ENCODE assay signal across 26 cellular contexts in the genomic region with DNA sequence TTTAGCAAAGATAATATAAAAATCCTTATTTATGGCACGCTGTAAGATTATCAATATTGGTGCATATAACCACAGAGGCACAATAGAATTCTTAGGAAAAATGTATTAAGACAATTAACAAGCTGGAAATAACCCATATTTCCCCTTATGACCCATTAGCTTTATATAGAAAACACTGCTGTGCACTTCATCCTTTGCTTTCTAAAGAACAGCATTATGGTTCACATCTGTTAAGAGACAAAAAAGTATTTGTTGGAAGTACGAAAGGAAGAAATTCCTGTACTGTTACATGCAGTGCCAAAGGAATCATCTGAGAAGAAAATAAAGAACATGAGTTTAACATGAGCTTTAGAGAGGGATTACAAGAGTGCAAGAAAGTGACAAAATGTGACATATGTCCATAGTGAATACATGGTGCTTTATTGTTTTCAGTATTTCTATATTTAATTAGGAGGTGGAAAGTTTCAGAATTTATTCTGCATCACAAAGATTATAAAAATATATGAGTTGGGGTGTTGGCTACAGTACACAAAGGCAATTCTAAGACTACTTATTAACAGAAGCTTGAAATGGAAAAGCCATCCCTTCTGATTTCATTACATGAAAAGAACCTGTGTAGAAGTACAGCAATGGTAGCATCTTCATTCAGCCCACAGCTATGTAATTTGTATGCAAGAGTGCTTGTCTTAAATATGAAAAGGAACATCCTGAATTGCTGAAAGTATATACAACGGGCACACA. TPM values are rescaled to one million over a fixed set of nuclear protein-coding genes. Genes with fewer than 3 reads are reported as not detected.
DNase-seq lines count a peak whose midpoint lies in the region; ATAC-seq and TF ChIP-seq lines count a peak whose summit lies in the region.
"Had no signal": no experiment of that assay in that cellular context is flagged by ENCODE, and none has a peak within 500 bp of the region (broad histone marks: within the 10 kb centered on the region; RNA-seq: fewer than 3 reads in every experiment).

No MANE protein-coding gene starts in this region.

- H3K36me3 ChIP-seq in adrenal gland (replicated peaks in 1 of 2) = no peaks in the 10 kb centered on the region
- H3K36me3 ChIP-seq: esophagus squamous epithelium, lower lobe of right lung had no signal

- POLR2A ChIA-PET in naive thymus-derived CD8-positive, alpha-beta T cell (lab: Charles Lee) = no interaction called here

- H3K4me3 ChIP-seq in adrenal gland = no peak overlapping the region
- H3K4me3 ChIP-seq: esophagus squamous epithelium, hepatocyte, lower lobe of right lung, skin epidermis had no signal

- no peaks in the 10 kb centered on the region for H3K27me3 ChIP-seq in adrenal gland
- H3K27me3 ChIP-seq: esophagus squamous epithelium, hepatocyte had no signal

- H3K36me3 Mint-ChIP-seq in natural killer cell = no peaks in the 10 kb centered on the region
- H3K36me3 Mint-ChIP-seq in natural killer cell treated with Interleukin-12 subunit alpha and Interleukin-12 subunit beta and Interleukin-15 and Interleukin-18, amount 100 ng/mL, for 72 hours = no peaks in the 10 kb centered on the region
- peaks cover 66% of the 10 kb centered on the region for H3K36me3 Mint-ChIP-seq in brain
- H3K36me3 Mint-ChIP-seq in naive thymus-derived CD8-positive, alpha-beta T cell = peaks cover 0 to 18% (median 16%) of the 10 kb centered on the region in 3 donors

- H3K27me3 Mint-ChIP-seq in natural killer cell (ENCODE audit: low read depth in 2 of 2) (no peaks in the 10 kb centered on the region), brain (no peaks in the 10 kb centered on the region)
- no peaks in the 10 kb centered on the region for H3K27me3 Mint-ChIP-seq in natural killer cell treated with Interleukin-12 subunit alpha and Interleukin-12 subunit beta and Interleukin-15 and Interleukin-18, amount 100 ng/mL, for 72 hours
- no peaks in the 10 kb centered on the region for H3K27me3 Mint-ChIP-seq in naive thymus-derived CD8-positive, alpha-beta T cell
- H3K27me3 Mint-ChIP-seq: CD4-positive, CD25-positive, alpha-beta regulatory T cell; central memory CD8-positive, alpha-beta T cell had no signal

- ATAC-seq in natural killer cell (no peak), HG02938 (IDR thresholded peaks at IDR 0.05; ENCODE audit: unreplicated experiment) (no peak)
- no peak for ATAC-seq in natural killer cell treated with Interleukin-12 subunit alpha and Interleukin-12 subunit beta and Interleukin-15 and Interleukin-18, amount 100 ng/mL, for 72 hours
- no peak for ATAC-seq in naive thymus-derived CD8-positive, alpha-beta T cell
- ATAC-seq: lower lobe of right lung; PC-3; Right ventricle myocardium inferior; stimulated activated naive CD8-positive, alpha-beta T cell treated with anti-CD3 and anti-CD28 coated beads, Interleukin-15, Interleukin-2, amounts not matched to agents 100 U/mL and 50 U/mL, for 24 hours had no signal

- H3K9me3 Mint-ChIP-seq in natural killer cell (no peaks in the 10 kb centered on the region), brain (peaks cover 4 to 11% (median 9%) of the 10 kb centered on the region in 5 experiments)
- H3K9me3 Mint-ChIP-seq in natural killer cell treated with Interleukin-12 subunit alpha and Interleukin-12 subunit beta and Interleukin-15 and Interleukin-18, amount 100 ng/mL, for 72 hours = no peaks in the 10 kb centered on the region
- H3K9me3 Mint-ChIP-seq in naive thymus-derived CD8-positive, alpha-beta T cell = peaks cover 0 to 1% (median 0%) of the 10 kb centered on the region in 9 donors
- H3K9me3 Mint-ChIP-seq: central memory CD8-positive, alpha-beta T cell had no signal

- WGBS in adrenal gland, 4 donors = 76 to 82% (median 79%) methylated on average over 3 of the region's 3 CpGs

- TF ChIP-seq CTCF in natural killer cell (IDR thresholded peaks at IDR 0.05) (no peak), brain (conservative IDR thresholded peaks at IDR 0.05) (no peak), adrenal gland (IDR thresholded peaks at IDR 0.05) (no peak)

- DNase-seq in natural killer cell = no peak
- DNase-seq in natural killer cell treated with Interleukin-12 subunit alpha and Interleukin-12 subunit beta and Interleukin-15 and Interleukin-18, amount 100 ng/mL, for 72 hours (ENCODE audit: low spot score) = no peak
- no peak for DNase-seq in naive thymus-derived CD8-positive, alpha-beta T cell
- no peak for DNase-seq in DMS153 treated with DMSO at 0.1 percent for 48 hours (lab: John Stamatoyannopoulos, UW; ENCODE audit: unreplicated experiment)
- no peak for DNase-seq in NCI-H345 treated with DMSO at 0.1 percent for 48 hours (lab: John Stamatoyannopoulos, UW; ENCODE audit: unreplicated experiment)
- DNase-seq in adrenal gland = no peak
- DNase-seq: activated effector memory CD4-positive, alpha-beta T cell treated with Interleukin-2 at 50 U/mL for 16 hours; activated T-cell treated with anti-CD3 and anti-CD28 coated beads, Interleukin-2, amount 50 U/mL, for 1 hour; AML-193; CD4-positive, CD25-positive, alpha-beta regulatory T cell; dermis blood vessel endothelial cell; esophagus squamous epithelium; GOT3; lower lobe of right lung; NCI-H1092 treated with DMSO at 0.1 percent for 48 hours; NCI-H187; NCI-H526; PC-3; stimulated activated naive CD8-positive, alpha-beta T cell treated with anti-CD3 and anti-CD28 coated beads, Interleukin-15, Interleukin-2, amounts not matched to agents 100 U/mL and 50 U/mL, for 24 hours had no signal

- intact Hi-C loops in natural killer cell (cut with micrococcal nuclease) = loop anchor here (10.0 kb wide), 1 partner anchor 477 kb away; the partner anchor contains the start of genes SNRPN and SNURF
- intact Hi-C loops in adrenal gland (cut with DNase I) = loop anchor here in 1 of 2 donors (10.0 kb wide), 1 partner anchor 87 kb away; no protein-coding TSS in a partner anchor

- H3K4me3 Mint-ChIP-seq in natural killer cell (no peak overlapping the region), brain (peak overlapping the region in 4 of 5 experiments; percentile 12 to 70 (median 38))
- no peak overlapping the region for H3K4me3 Mint-ChIP-seq in natural killer cell treated with Interleukin-12 subunit alpha and Interleukin-12 subunit beta and Interleukin-15 and Interleukin-18, amount 100 ng/mL, for 72 hours
- H3K4me3 Mint-ChIP-seq in naive thymus-derived CD8-positive, alpha-beta T cell = peak overlapping the region in 6 of 10 donors; percentile 4 to 51 (median 15)
- H3K4me3 Mint-ChIP-seq: central memory CD8-positive, alpha-beta T cell had no signal

- no peaks in the 10 kb centered on the region for H3K9me3 ChIP-seq in adrenal gland (replicated peaks in 1 of 3)
- H3K9me3 ChIP-seq: esophagus squamous epithelium, lower lobe of right lung had no signal

- no peak for TF ChIP-seq POLR2A in adrenal gland (IDR thresholded peaks at IDR 0.05)

- peaks cover 3 to 57% of the 10 kb centered on the region in 2 donors for H3K4me1 ChIP-seq in adrenal gland (replicated peaks in 1 of 2)
- H3K4me1 ChIP-seq: parathyroid adenoma had no signal

- H3K27ac ChIP-seq in adrenal gland = no peak overlapping the region
- H3K27ac ChIP-seq: hepatocyte, lower lobe of right lung, parathyroid adenoma, skin epidermis had no signal

- peak overlapping the region; percentile 10 to 21 for H3K27ac Mint-ChIP-seq in natural killer cell
- H3K27ac Mint-ChIP-seq in natural killer cell treated with Interleukin-12 subunit alpha and Interleukin-12 subunit beta and Interleukin-15 and Interleukin-18, amount 100 ng/mL, for 72 hours = no peak overlapping the region
- H3K27ac Mint-ChIP-seq in brain = peak overlapping the region in 3 of 5 experiments; percentile 19 to 71 (median 61)
- no peak overlapping the region for H3K27ac Mint-ChIP-seq in naive thymus-derived CD8-positive, alpha-beta T cell
- H3K27ac Mint-ChIP-seq: CD4-positive, CD25-positive, alpha-beta regulatory T cell had no signal

- H3K4me1 Mint-ChIP-seq in natural killer cell (peaks cover 61 to 64% of the 10 kb centered on the region in 2 donors), brain (peaks cover 92% of the 10 kb centered on the region)
- H3K4me1 Mint-ChIP-seq in natural killer cell treated with Interleukin-12 subunit alpha and Interleukin-12 subunit beta and Interleukin-15 and Interleukin-18, amount 100 ng/mL, for 72 hours (ENCODE audit: low read depth in 2 of 2) = peaks cover 43 to 50% of the 10 kb centered on the region in 2 donors
- peaks cover 37 to 90% (median 70%) of the 10 kb centered on the region in 4 donors for H3K4me1 Mint-ChIP-seq in naive thymus-derived CD8-positive, alpha-beta T cell

RNA-seq across cellular contexts. Expression of gene UBE3A, which starts 6.8 kb away (rescaled TPM):
- total RNA-seq in natural killer cell = 100 to 1,000 TPM; 119 to 131 (median 122) TPM
- 100 to 1,000 TPM; 122 to 148 TPM for total RNA-seq in natural killer cell treated with Interleukin-12 subunit alpha and Interleukin-12 subunit beta and Interleukin-15 and Interleukin-18, amount 100 ng/mL, for 72 hours
- 36.3 TPM for polyA plus RNA-seq in brain (ENCODE audit: insufficient read depth, low read depth, low replicate concordance)
- 100 to 1,000 TPM; 145 to 146 TPM for total RNA-seq in naive thymus-derived CD8-positive, alpha-beta T cell
- polyA plus RNA-seq in naive thymus-derived CD8-positive, alpha-beta T cell = 100 to 1,000 TPM; 106 to 117 (median 113) TPM
- total RNA-seq in adrenal gland = 100 to 1,000 TPM in 2 of 8 donors, 10 to 100 TPM in 6; 32.5 to 114 (median 87.4) TPM
- polyA plus RNA-seq in adrenal gland = 10 to 100 TPM; 19.6 to 67.4 (median 24.5) TPM

Comparison
In these comparisons a context has a peak if more than half of its experiments do, and no peak if none do; other contexts are left out.
1. H3K27ac Mint-ChIP-seq: peak in natural killer cell (2 of 2) and brain (3 of 5); none in natural killer cell treated with Interleukin-12 subunit alpha and Interleukin-12 subunit beta and Interleukin-15 and Interleukin-18, amount 100 ng/mL, for 72 hours (0 of 2) and naive thymus-derived CD8-positive, alpha-beta T cell (0 of 10).
2. H3K4me3 Mint-ChIP-seq: peak in brain (4 of 5) and naive thymus-derived CD8-positive, alpha-beta T cell (6 of 10); none in natural killer cell (single experiment) and natural killer cell treated with Interleukin-12 subunit alpha and Interleukin-12 subunit beta and Interleukin-15 and Interleukin-18, amount 100 ng/mL, for 72 hours (single experiment).